ENCODE assay signal across 10 cellular contexts in genomic region chr12:53233671-53234091, GRCh38. TPM values are rescaled to one million over a fixed set of nuclear protein-coding genes. Genes with fewer than 3 reads are reported as not detected.
DNase-seq lines count a peak whose midpoint lies in the region; ATAC-seq and TF ChIP-seq lines count a peak whose summit lies in the region.
"Had no signal": no experiment of that assay in that cellular context is flagged by ENCODE, and none has a peak within 500 bp of the region (broad histone marks: within the 10 kb centered on the region; RNA-seq: fewer than 3 reads in every experiment).

No MANE protein-coding gene starts in this region.

- POLR2A ChIA-PET in CD8-positive, alpha-beta T cell (lab: Charles Lee), result interaction anchor here (4.6 kb wide), 1 partner anchor 13 kb away, joined by 22 read pairs; no protein-coding TSS in a partner anchor

- no peak for DNase-seq in CD8-positive, alpha-beta T cell
- DNase-seq in SK-N-MC (ENCODE audit: low read depth, low spot score), result no peak
- no peak for DNase-seq in amygdala (lab: John Stamatoyannopoulos, UW)
- no peak for DNase-seq in DMS153 (lab: John Stamatoyannopoulos, UW)
- no peak for DNase-seq in stimulated activated CD8-positive, alpha-beta memory T cell treated with anti-CD3 and anti-CD28 coated beads, Interleukin-4, amount 100 ng/mL, for 48 hours
- DNase-seq: activated CD4-positive, alpha-beta T cell treated with anti-CD3 and anti-CD28 coated beads, Interleukin-2, amount 50 U/mL, for 48 hours had no signal

- no peaks in the 10 kb centered on the region for H3K36me3 ChIP-seq in CD8-positive, alpha-beta T cell (ENCODE audit: insufficient read depth, low read length)
- H3K36me3 ChIP-seq in SK-N-MC (ENCODE audit: insufficient read depth, low read length), result no peaks in the 10 kb centered on the region
- no peaks in the 10 kb centered on the region for H3K36me3 ChIP-seq in gastroesophageal sphincter
- H3K36me3 ChIP-seq in rectal smooth muscle tissue (ENCODE audit: control insufficient read depth, insufficient read depth, low read length), result no peaks in the 10 kb centered on the region
- H3K36me3 ChIP-seq: Peyer's patch had no signal

- CTCF ChIA-PET in CD8-positive, alpha-beta T cell (lab: Charles Lee), result interaction anchor here (1.3 to 2.1 kb wide), 2 partner anchors 15 to 24 kb away, joined by 3 to 5 read pairs; no protein-coding TSS in a partner anchor

- no peak for TF ChIP-seq POLR2A in gastroesophageal sphincter (IDR thresholded peaks at IDR 0.05)

- peaks cover 2% of the 10 kb centered on the region for H3K36me3 Mint-ChIP-seq in CD8-positive, alpha-beta T cell

- no peak for TF ChIP-seq CTCF in CD8-positive, alpha-beta T cell (IDR thresholded peaks at IDR 0.05)
- no peak for TF ChIP-seq CTCF in gastroesophageal sphincter (IDR thresholded peaks at IDR 0.05)

- H3K9ac ChIP-seq in SK-N-MC (ENCODE audit: insufficient read length) (no peak overlapping the region), rectal smooth muscle tissue (ENCODE audit: low read length) (peak overlapping the region; percentile 26)

- intact Hi-C loops in CD8-positive, alpha-beta T cell (cut with DNase I, micrococcal nuclease), result no loop called here

- no peaks in the 10 kb centered on the region for H3K27me3 ChIP-seq in CD8-positive, alpha-beta T cell (ENCODE audit: insufficient read depth, low read length)
- H3K27me3 ChIP-seq in gastroesophageal sphincter (no peaks in the 10 kb centered on the region), rectal smooth muscle tissue (ENCODE audit: control insufficient read depth, insufficient read depth, low read length) (no peaks in the 10 kb centered on the region)
- H3K27me3 ChIP-seq: Peyer's patch had no signal

- H3K4me1 Mint-ChIP-seq in CD8-positive, alpha-beta T cell (ENCODE audit: low read depth), result peaks cover 58% of the 10 kb centered on the region

- 0 to 15% methylated on average over 3 to 4 of the region's 7 CpGs for WGBS in gastroesophageal sphincter (ENCODE audit: low coverage in 1 of 2), 2 donors

- H3K9me3 Mint-ChIP-seq in CD8-positive, alpha-beta T cell, result no peaks in the 10 kb centered on the region

- no peak for ATAC-seq in CD8-positive, alpha-beta T cell
- ATAC-seq in gastroesophageal sphincter (no peak), HG03139 (IDR thresholded peaks at IDR 0.05; ENCODE audit: unreplicated experiment) (no peak)

- H3K4me1 ChIP-seq in CD8-positive, alpha-beta T cell (ENCODE audit: insufficient read depth, low read length), result peaks cover 62% of the 10 kb centered on the region
- H3K4me1 ChIP-seq in gastroesophageal sphincter (peaks cover 0 to 72% (median 35%) of the 10 kb centered on the region in 3 donors), rectal smooth muscle tissue (ENCODE audit: control insufficient read depth, insufficient read depth, low read length) (peaks cover 21% of the 10 kb centered on the region)

- H3K4me3 Mint-ChIP-seq in CD8-positive, alpha-beta T cell, result peak overlapping the region; percentile 89

- H3K27ac ChIP-seq in CD8-positive, alpha-beta T cell (ENCODE audit: low read depth, low read length), result no peak overlapping the region
- peak overlapping the region; percentile 78; the same call in 1 of the 2 replicates for H3K27ac ChIP-seq in SK-N-MC
- peak overlapping the region; percentile 36 to 93 (median 88) for H3K27ac ChIP-seq in gastroesophageal sphincter
- peak overlapping the region; percentile 80 for H3K27ac ChIP-seq in rectal smooth muscle tissue (ENCODE audit: low read depth, low read length)

- no peaks in the 10 kb centered on the region for H3K27me3 Mint-ChIP-seq in CD8-positive, alpha-beta T cell (ENCODE audit: low read depth)

- no peaks in the 10 kb centered on the region for H3K9me3 ChIP-seq in CD8-positive, alpha-beta T cell (ENCODE audit: low read length)
- no peaks in the 10 kb centered on the region for H3K9me3 ChIP-seq in SK-N-MC (ENCODE audit: low read depth, low read length)
- no peaks in the 10 kb centered on the region for H3K9me3 ChIP-seq in gastroesophageal sphincter
- H3K9me3 ChIP-seq: Peyer's patch had no signal

- TF ChIP-seq EP300 in gastroesophageal sphincter (IDR thresholded peaks at IDR 0.05), result no peak

- H3K27ac Mint-ChIP-seq in CD8-positive, alpha-beta T cell, result peak overlapping the region; percentile 82

- no peak overlapping the region for H3K4me3 ChIP-seq in CD8-positive, alpha-beta T cell (ENCODE audit: low read depth, low read length)
- peak overlapping the region; percentile 58 for H3K4me3 ChIP-seq in SK-N-MC
- H3K4me3 ChIP-seq in gastroesophageal sphincter, result no peak overlapping the region
- peak overlapping the region; percentile 35 for H3K4me3 ChIP-seq in rectal smooth muscle tissue (ENCODE audit: low read length)
- H3K4me3 ChIP-seq: Peyer's patch had no signal

RNA-seq across cellular contexts. Expression of gene RARG, which starts 1.7 kb away (rescaled TPM):
- 10 to 100 TPM; 16.1 to 16.5 TPM for total RNA-seq in CD8-positive, alpha-beta T cell
- total RNA-seq in gastroesophageal sphincter, result 10 to 100 TPM; 15.6 to 26.6 (median 22.9) TPM

RNA-seq across cellular contexts. Expression of gene ITGB7, which starts 26.6 kb away (rescaled TPM):
- total RNA-seq in CD8-positive, alpha-beta T cell, result 100 to 1,000 TPM; 107 to 108 TPM
- total RNA-seq in gastroesophageal sphincter, result 1 to 10 TPM in 2 of 4 donors, under 1 TPM in 2; 0.40 to 5.8 (median 2.6) TPM

RNA-seq across cellular contexts. Expression of gene ESPL1, which starts 34.4 kb away (rescaled TPM):
- total RNA-seq in CD8-positive, alpha-beta T cell, result 1 to 10 TPM in 1 of 2 experiments, under 1 TPM in 1; 0.56 to 1.7 TPM
- 1 to 10 TPM in 2 of 4 donors, under 1 TPM in 2; 0.13 to 2.3 (median 0.64) TPM for total RNA-seq in gastroesophageal sphincter

RNA-seq across cellular contexts. Expression of gene CSAD, which starts 53.0 kb away (rescaled TPM):
- 10 to 100 TPM; 28.0 to 29.6 TPM for total RNA-seq in CD8-positive, alpha-beta T cell
- total RNA-seq in gastroesophageal sphincter, result 10 to 100 TPM; 11.3 to 47.5 (median 24.1) TPM

RNA-seq across cellular contexts. Expression of gene ZNF740, which starts 53.2 kb away (rescaled TPM):
- total RNA-seq in CD8-positive, alpha-beta T cell, result 10 to 100 TPM; 24.8 to 24.9 TPM
- total RNA-seq in gastroesophageal sphincter, result 10 to 100 TPM; 14.9 to 27.7 (median 17.4) TPM

Comparison
In these comparisons a context has a peak if more than half of its experiments do, and no peak if none do; other contexts are left out.
1. H3K4me3 ChIP-seq: peak in SK-N-MC (single experiment) and rectal smooth muscle tissue (single experiment); none in CD8-positive, alpha-beta T cell (single experiment) and gastroesophageal sphincter (0 of 2).
2. RNA of gene ITGB7, which starts 26.6 kb away (total RNA-seq): 107 to 108 TPM in CD8-positive, alpha-beta T cell; 0.40 to 5.8 TPM in gastroesophageal sphincter; every median in the first group is over 10 times any median in the second.